ENCODE assay signal across 14 cellular contexts in genomic region chr6:40936810-40937209, GRCh38.
DNase-seq lines count a peak whose midpoint lies in the region; ATAC-seq and TF ChIP-seq lines count a peak whose summit lies in the region.
"Had no signal": no experiment of that assay in that cellular context is flagged by ENCODE, and none has a peak within 500 bp of the region (broad histone marks: within the 10 kb centered on the region; RNA-seq: fewer than 3 reads in every experiment).

No MANE protein-coding gene starts in this region.

- H3K36me3 Mint-ChIP-seq in brain, result peaks cover 7% of the 10 kb centered on the region
- H3K36me3 Mint-ChIP-seq in activated T-cell treated with anti-CD3 and anti-CD28 coated beads, Interleukin-2, amount 50 U/mL, for 72 hours (ENCODE audit: insufficient read depth in 2 of 2), result no peaks in the 10 kb centered on the region

- TF ChIP-seq CTCF in brain (conservative IDR thresholded peaks at IDR 0.05), result no peak

- no peak for ATAC-seq in activated T-cell treated with anti-CD3 and anti-CD28 coated beads, Interleukin-2, amount 50 U/mL, for 72 hours (replicated peaks in 1 of 2)

- peaks cover 26% of the 10 kb centered on the region for H3K4me1 Mint-ChIP-seq in brain
- no peaks in the 10 kb centered on the region for H3K4me1 Mint-ChIP-seq in activated T-cell treated with anti-CD3 and anti-CD28 coated beads, Interleukin-2, amount 50 U/mL, for 72 hours (ENCODE audit: low read depth)

- peaks cover 10% of the 10 kb centered on the region for H3K27me3 Mint-ChIP-seq in brain
- peaks cover 16% of the 10 kb centered on the region for H3K27me3 Mint-ChIP-seq in activated T-cell treated with anti-CD3 and anti-CD28 coated beads, Interleukin-2, amount 50 U/mL, for 72 hours (ENCODE audit: low read depth)

- in situ Hi-C loops in ACHN (cut with HindIII; ENCODE audit: low pct_ligation_motif_present, low pct_unique_long_range_greater_than_20kb, low sequenced_read_pairs), result no loop called here

- H3K4me3 Mint-ChIP-seq in brain, result no peak overlapping the region
- no peak overlapping the region for H3K4me3 Mint-ChIP-seq in activated T-cell treated with anti-CD3 and anti-CD28 coated beads, Interleukin-2, amount 50 U/mL, for 72 hours
- H3K4me3 Mint-ChIP-seq: CD4-positive, alpha-beta T cell; T-helper 2 cell treated with Interferon-gamma antibody and Interleukin-4, amounts not matched to agents 5 μg/mL and 100 μg/mL, for 36 hours had no signal

- peaks cover 3 to 8% (median 5%) of the 10 kb centered on the region in 5 experiments for H3K9me3 Mint-ChIP-seq in brain
- no peaks in the 10 kb centered on the region for H3K9me3 Mint-ChIP-seq in activated T-cell treated with anti-CD3 and anti-CD28 coated beads, Interleukin-2, amount 50 U/mL, for 72 hours
- H3K9me3 Mint-ChIP-seq: CD4-positive, alpha-beta T cell; T-helper 2 cell treated with Interferon-gamma antibody and Interleukin-4, amounts not matched to agents 5 μg/mL and 100 μg/mL, for 36 hours had no signal

- peak overlapping the region in 4 of 5 experiments; percentile 12 to 75 (median 60) for H3K27ac Mint-ChIP-seq in brain
- H3K27ac Mint-ChIP-seq in activated T-cell treated with anti-CD3 and anti-CD28 coated beads, Interleukin-2, amount 50 U/mL, for 72 hours, result no peak overlapping the region
- H3K27ac Mint-ChIP-seq: CD4-positive, alpha-beta T cell; T-helper 2 cell treated with Interferon-gamma antibody and Interleukin-4, amounts not matched to agents 5 μg/mL and 100 μg/mL, for 36 hours had no signal

- DNase-seq in ACHN (peak; percentile 46), HS-5 (ENCODE audit: low read depth) (peak; percentile 74), kidney glomerular epithelial cell (lab: John Stamatoyannopoulos, UW) (peak; percentile 62), OCI-M2 (lab: John Stamatoyannopoulos, UW; ENCODE audit: unreplicated experiment) (no peak), COLO829 (ENCODE audit: low spot score) (no peak), NCI-H1694 (lab: John Stamatoyannopoulos, UW) (no peak)
- DNase-seq in activated T-cell treated with anti-CD3 and anti-CD28 coated beads, Interleukin-2, amount 50 U/mL, for 72 hours, result no peak
- DNase-seq: CD4-positive, alpha-beta T cell; islet precursor cell; NCI-H1105 treated with DMSO at 0.1 percent for 48 hours; NCI-H82; stimulated activated CD4-positive, alpha-beta T cell treated with anti-CD3 and anti-CD28 coated beads, Interleukin-2, amount 100 ng/mL, for 48 hours had no signal

Comparison
In these comparisons a context has a peak if more than half of its experiments do, and no peak if none do; other contexts are left out.
1. DNase-seq: peak in ACHN (single experiment), HS-5 (single experiment) and kidney glomerular epithelial cell (single experiment); none in OCI-M2 (single experiment), activated T-cell treated with anti-CD3 and anti-CD28 coated beads, Interleukin-2, amount 50 U/mL, for 72 hours (0 of 2), COLO829 (single experiment) and NCI-H1694 (single experiment).